In the genomic region with DNA sequence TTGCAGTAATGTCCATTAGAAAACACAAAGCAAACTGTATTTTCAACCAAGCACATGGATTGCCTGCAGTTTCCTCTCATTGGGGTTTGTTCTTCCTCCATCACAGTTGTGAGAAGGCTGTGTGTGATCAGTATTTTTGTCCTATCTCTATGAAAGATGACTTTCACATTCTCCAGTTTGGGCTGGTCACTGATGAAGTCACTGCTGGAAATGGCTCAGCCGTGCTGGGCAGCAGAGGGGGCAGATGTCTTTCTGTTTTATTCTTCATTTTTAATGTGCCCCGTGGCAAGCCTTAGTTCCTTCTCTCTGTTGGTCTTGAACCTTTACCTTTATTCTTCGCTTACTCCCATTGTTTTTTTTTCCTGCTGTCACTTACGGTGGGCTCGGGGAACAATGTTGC, we compare ENCODE assay signal across 9 cellular contexts.
DNase-seq lines count a peak whose midpoint lies in the region; ATAC-seq and TF ChIP-seq lines count a peak whose summit lies in the region.
"Had no signal": no experiment of that assay in that cellular context is flagged by ENCODE, and none has a peak within 500 bp of the region (broad histone marks: within the 10 kb centered on the region; RNA-seq: fewer than 3 reads in every experiment).

No MANE protein-coding gene starts in this region.

- H3K27ac ChIP-seq in GM23338 (ENCODE audit: low read depth): no peak overlapping the region
- H3K27ac ChIP-seq in right cardiac atrium (ENCODE audit: low read length): peak overlapping the region; percentile 99
- H3K27ac ChIP-seq in rectal smooth muscle tissue (ENCODE audit: low read depth, low read length): peak overlapping the region; percentile 25

- no peaks in the 10 kb centered on the region for H4K20me1 ChIP-seq in GM23338 (replicated peaks; ENCODE audit: insufficient read depth)

- no peaks in the 10 kb centered on the region for H3K36me3 Mint-ChIP-seq in GM23338 (ENCODE audit: low read depth)
- no peaks in the 10 kb centered on the region for H3K36me3 Mint-ChIP-seq in activated T-helper 17 cell treated with anti-CD3 and anti-CD28 coated beads, Interleukin-2, amount 50 U/mL, for 72 hours (ENCODE audit: low read depth)
- no peaks in the 10 kb centered on the region for H3K36me3 Mint-ChIP-seq in activated T-helper 1 cell treated with anti-CD3 and anti-CD28 coated beads, Interleukin-12 subunit alpha, Interleukin-12 subunit beta, Interleukin-2, Interleukin-4 antibody, amounts not matched to agents 30 ng/mL and 10 ng/mL and 1 ng/mL, durations not matched to agents 14 hours and 24 hours and 36 hours (ENCODE audit: low read depth)

- H3K4me3 ChIP-seq in GM23338 (peak overlapping the region; percentile 72), right cardiac atrium (ENCODE audit: low read length) (peak overlapping the region; percentile 37), rectal smooth muscle tissue (ENCODE audit: low read length) (peak overlapping the region; percentile 11)

- H3K4me1 ChIP-seq in GM23338 (ENCODE audit: insufficient read depth): peaks cover 5% of the 10 kb centered on the region; the same call in 1 of the 2 replicates
- peaks cover 7% of the 10 kb centered on the region for H3K4me1 ChIP-seq in right cardiac atrium (ENCODE audit: control insufficient read depth, insufficient read depth, low read length)
- H3K4me1 ChIP-seq in rectal smooth muscle tissue (ENCODE audit: control insufficient read depth, insufficient read depth, low read length): no peaks in the 10 kb centered on the region

- ATAC-seq in GM23338 (peak; percentile 35), right cardiac atrium (peak; percentile 54 to 62), GM19023 (IDR thresholded peaks at IDR 0.05; ENCODE audit: unreplicated experiment) (no peak)
- no peak for ATAC-seq in activated T-helper 17 cell treated with anti-CD3 and anti-CD28 coated beads, Interleukin-2, amount 50 U/mL, for 72 hours (replicated peaks)

- H3F3A ChIP-seq in GM23338 (replicated peaks; ENCODE audit: low read depth): no peaks in the 10 kb centered on the region

- no peaks in the 10 kb centered on the region for H3K79me2 ChIP-seq in GM23338 (replicated peaks; ENCODE audit: insufficient read depth)

- H3K27me3 ChIP-seq in GM23338 (ENCODE audit: insufficient read depth) (no peaks in the 10 kb centered on the region), right cardiac atrium (ENCODE audit: control insufficient read depth, insufficient read depth) (no peaks in the 10 kb centered on the region), rectal smooth muscle tissue (ENCODE audit: control insufficient read depth, insufficient read depth, low read length) (no peaks in the 10 kb centered on the region)

- peaks cover 11% of the 10 kb centered on the region for H3K4me1 Mint-ChIP-seq in GM23338
- no peaks in the 10 kb centered on the region for H3K4me1 Mint-ChIP-seq in activated T-helper 17 cell treated with anti-CD3 and anti-CD28 coated beads, Interleukin-2, amount 50 U/mL, for 72 hours
- H3K4me1 Mint-ChIP-seq in activated T-helper 1 cell treated with anti-CD3 and anti-CD28 coated beads, Interleukin-12 subunit alpha, Interleukin-12 subunit beta, Interleukin-2, Interleukin-4 antibody, amounts not matched to agents 30 ng/mL and 10 ng/mL and 1 ng/mL, durations not matched to agents 14 hours and 24 hours and 36 hours (ENCODE audit: low read depth): peaks cover 4% of the 10 kb centered on the region

- no peak for TF ChIP-seq CTCF in GM23338 (conservative IDR thresholded peaks at IDR 0.05; ENCODE audit: low read depth in 2 of 2)

- intact Hi-C loops in right cardiac atrium (cut with DNase I): loop anchor here in 3 of 4 donors (10.0 kb wide), 2 partner anchors 114 to 124 kb away; no protein-coding TSS in a partner anchor
- intact Hi-C loops in activated T-helper 1 cell treated with anti-CD3 and anti-CD28 coated beads, Interleukin-12 subunit alpha, Interleukin-12 subunit beta, Interleukin-2, Interleukin-4 antibody, amounts not matched to agents 30 ng/mL and 10 ng/mL and 1 ng/mL, durations not matched to agents 14 hours and 24 hours and 36 hours (cut with micrococcal nuclease): no loop called here

- no peaks in the 10 kb centered on the region for H3K9me3 Mint-ChIP-seq in GM23338
- peaks cover 3% of the 10 kb centered on the region for H3K9me3 Mint-ChIP-seq in activated T-helper 17 cell treated with anti-CD3 and anti-CD28 coated beads, Interleukin-2, amount 50 U/mL, for 72 hours
- no peaks in the 10 kb centered on the region for H3K9me3 Mint-ChIP-seq in activated T-helper 1 cell treated with anti-CD3 and anti-CD28 coated beads, Interleukin-12 subunit alpha, Interleukin-12 subunit beta, Interleukin-2, Interleukin-4 antibody, amounts not matched to agents 30 ng/mL and 10 ng/mL and 1 ng/mL, durations not matched to agents 14 hours and 24 hours and 36 hours

- H3K4me2 ChIP-seq in GM23338: peak overlapping the region; percentile 83

- peak overlapping the region; percentile 28 for H3K27ac Mint-ChIP-seq in GM23338
- H3K27ac Mint-ChIP-seq in activated T-helper 17 cell treated with anti-CD3 and anti-CD28 coated beads, Interleukin-2, amount 50 U/mL, for 72 hours: no peak overlapping the region
- H3K27ac Mint-ChIP-seq in activated T-helper 1 cell treated with anti-CD3 and anti-CD28 coated beads, Interleukin-12 subunit alpha, Interleukin-12 subunit beta, Interleukin-2, Interleukin-4 antibody, amounts not matched to agents 30 ng/mL and 10 ng/mL and 1 ng/mL, durations not matched to agents 14 hours and 24 hours and 36 hours: no peak overlapping the region

- no peak for DNase-seq in GM23338 (ENCODE audit: low spot score)
- DNase-seq in right cardiac atrium: peak; percentile 35 to 66 (median 66)
- DNase-seq in MV-4-11 (lab: John Stamatoyannopoulos, UW): no peak
- DNase-seq in activated T-helper 1 cell treated with anti-CD3 and anti-CD28 coated beads, Interleukin-12 subunit alpha, Interleukin-12 subunit beta, Interleukin-2, Interleukin-4 antibody, amounts not matched to agents 30 ng/mL and 10 ng/mL and 1 ng/mL, durations not matched to agents 14 hours and 24 hours and 36 hours (ENCODE audit: low spot score): no peak
- no peak for DNase-seq in activated CD8-positive, alpha-beta memory T cell treated with anti-CD3 and anti-CD28 coated beads for 24 hours
- DNase-seq: activated CD4-positive, alpha-beta T cell treated with anti-CD3 and anti-CD28 coated beads, Interleukin-2, amount 50 U/mL, for 48 hours had no signal

- no peak overlapping the region for H3K9ac ChIP-seq in rectal smooth muscle tissue (ENCODE audit: low read length)

- H2AFZ ChIP-seq in GM23338: peak overlapping the region; percentile 99

- H3K36me3 ChIP-seq in GM23338 (ENCODE audit: insufficient read depth) (no peaks in the 10 kb centered on the region), rectal smooth muscle tissue (ENCODE audit: control insufficient read depth, insufficient read depth, low read length) (no peaks in the 10 kb centered on the region)

- H3K9me2 ChIP-seq in GM23338 (ENCODE audit: insufficient read depth): no peaks in the 10 kb centered on the region

- no peaks in the 10 kb centered on the region for H3K9me3 ChIP-seq in right cardiac atrium (ENCODE audit: control insufficient read depth, low read length)

- peak overlapping the region; percentile 82 for H3K4me3 Mint-ChIP-seq in GM23338
- H3K4me3 Mint-ChIP-seq in activated T-helper 17 cell treated with anti-CD3 and anti-CD28 coated beads, Interleukin-2, amount 50 U/mL, for 72 hours: peak overlapping the region; percentile 45
- no peak overlapping the region for H3K4me3 Mint-ChIP-seq in activated T-helper 1 cell treated with anti-CD3 and anti-CD28 coated beads, Interleukin-12 subunit alpha, Interleukin-12 subunit beta, Interleukin-2, Interleukin-4 antibody, amounts not matched to agents 30 ng/mL and 10 ng/mL and 1 ng/mL, durations not matched to agents 14 hours and 24 hours and 36 hours

- WGBS in right cardiac atrium: 5% methylated on average over 5 of the region's 5 CpGs

- H3K27me3 Mint-ChIP-seq in GM23338 (ENCODE audit: insufficient read depth, low read depth, poor library complexity): peaks cover 6% of the 10 kb centered on the region
- H3K27me3 Mint-ChIP-seq in activated T-helper 17 cell treated with anti-CD3 and anti-CD28 coated beads, Interleukin-2, amount 50 U/mL, for 72 hours: peaks cover 9% of the 10 kb centered on the region
- no peaks in the 10 kb centered on the region for H3K27me3 Mint-ChIP-seq in activated T-helper 1 cell treated with anti-CD3 and anti-CD28 coated beads, Interleukin-12 subunit alpha, Interleukin-12 subunit beta, Interleukin-2, Interleukin-4 antibody, amounts not matched to agents 30 ng/mL and 10 ng/mL and 1 ng/mL, durations not matched to agents 14 hours and 24 hours and 36 hours (ENCODE audit: insufficient read depth)

TF ChIP-seq in GM23338, 12 proteins besides CTCF, POLR2A, EP300 and RAD21:
- no peak for TF ChIP-seq JUNB (IDR thresholded peaks at IDR 0.05; ENCODE audit: unreplicated experiment)
- TF ChIP-seq NANOG (IDR thresholded peaks at IDR 0.05; ENCODE audit: borderline replicate concordance): no peak
- TF ChIP-seq STAT1 (IDR thresholded peaks at IDR 0.05; ENCODE audit: unreplicated experiment): no peak

Comparison
In these comparisons a context has a peak if more than half of its experiments do, and no peak if none do; other contexts are left out.
1. ATAC-seq: peak in GM23338 (single experiment) and right cardiac atrium (2 of 2); none in activated T-helper 17 cell treated with anti-CD3 and anti-CD28 coated beads, Interleukin-2, amount 50 U/mL, for 72 hours (single experiment) and GM19023 (single experiment).
2. DNase-seq: peak in right cardiac atrium (3 of 3); none in GM23338 (single experiment), MV-4-11 (single experiment), activated T-helper 1 cell treated with anti-CD3 and anti-CD28 coated beads, Interleukin-12 subunit alpha, Interleukin-12 subunit beta, Interleukin-2, Interleukin-4 antibody, amounts not matched to agents 30 ng/mL and 10 ng/mL and 1 ng/mL, durations not matched to agents 14 hours and 24 hours and 36 hours (single experiment) and activated CD8-positive, alpha-beta memory T cell treated with anti-CD3 and anti-CD28 coated beads for 24 hours (single experiment).
3. H3K4me3 ChIP-seq: peak in every context shown above with its lines; median percentile 72 in GM23338; 37 in right cardiac atrium; 11 in rectal smooth muscle tissue.